In the genomic region with DNA sequence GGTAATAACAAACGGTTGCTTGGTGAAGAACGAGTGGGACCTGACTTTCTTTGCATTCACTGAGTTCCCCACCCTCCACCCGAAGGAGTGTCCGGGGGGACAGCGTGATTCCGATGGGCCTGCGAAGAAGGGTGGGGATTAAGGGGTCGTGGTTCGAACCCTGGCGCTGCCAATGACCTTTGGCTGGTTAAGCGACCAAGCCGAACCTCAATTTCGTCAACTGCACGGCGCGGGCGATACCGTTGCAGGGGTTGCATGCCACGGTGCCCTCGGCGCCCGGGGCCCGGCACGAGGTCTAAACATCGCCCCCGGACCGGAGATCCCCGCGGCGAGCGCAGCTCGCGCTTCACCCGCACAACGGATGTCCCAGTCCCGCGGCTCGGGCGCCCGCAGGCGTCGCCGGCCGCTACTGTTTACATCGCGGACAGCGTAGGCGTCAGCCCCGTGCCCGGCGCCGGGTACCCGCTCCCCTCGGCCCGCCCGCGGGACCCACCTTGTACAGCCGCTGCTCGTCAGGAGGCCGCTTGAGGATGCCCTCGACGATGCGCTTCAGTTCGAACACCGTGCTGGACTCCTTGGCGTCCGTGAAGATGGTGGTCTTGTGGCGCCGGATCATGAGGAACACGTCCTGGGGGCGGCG, we compare ENCODE assay signal across 8 cellular contexts. TPM values are rescaled to one million over a fixed set of nuclear protein-coding genes. Genes with fewer than 3 reads are reported as not detected.
A peak's percentile ranks its signal among the peaks of the same experiment; 100 is the strongest.
DNase-seq lines count a peak whose midpoint lies in the region; ATAC-seq and TF ChIP-seq lines count a peak whose summit lies in the region.

No MANE protein-coding gene starts in this region.

- peak overlapping the region; percentile 85 for H3K9ac ChIP-seq in ES-I3 (ENCODE audit: low read depth, low read length)

- H3K27me3 ChIP-seq in ascending aorta: no peaks in the 10 kb centered on the region

- peak overlapping the region; percentile 87 to 96 (median 94) for H3K27ac Mint-ChIP-seq in immature natural killer cell

- peaks cover 11 to 18% (median 15%) of the 10 kb centered on the region in 3 donors for H3K27me3 Mint-ChIP-seq in immature natural killer cell (ENCODE audit: low read depth in 3 of 3)

- H3K4me1 ChIP-seq in ES-I3 (ENCODE audit: insufficient read depth, low read length): peaks cover 19% of the 10 kb centered on the region; the same call in 1 of the 2 replicates
- H3K4me1 ChIP-seq in ascending aorta: peaks cover 9 to 17% of the 10 kb centered on the region in 2 donors

- intact Hi-C loops in ascending aorta (cut with DNase I): loop anchor here (1.0 to 10.0 kb wide), 5 partner anchors 24 to 262 kb away; a partner anchor contains a TSS

- H3K9me3 ChIP-seq in ES-I3 (ENCODE audit: control insufficient read depth, insufficient read depth, low read length) (no peaks in the 10 kb centered on the region), KOPT-K1 (ENCODE audit: insufficient read depth, low read length, poor library complexity, severe bottlenecking) (no peaks in the 10 kb centered on the region), ascending aorta (no peaks in the 10 kb centered on the region)

- peaks cover 3 to 9% (median 4%) of the 10 kb centered on the region in 3 donors for H3K36me3 Mint-ChIP-seq in immature natural killer cell

- peak overlapping the region; percentile 88 to 93 (median 92) for H3K4me3 Mint-ChIP-seq in immature natural killer cell

- H3K36me3 ChIP-seq in ES-I3 (ENCODE audit: insufficient read depth, low read length) (peaks cover 16% of the 10 kb centered on the region), KOPT-K1 (ENCODE audit: insufficient read depth, low read length) (peaks cover 40% of the 10 kb centered on the region), ascending aorta (peaks cover 20 to 21% of the 10 kb centered on the region in 2 donors)

- peaks cover 43 to 54% of the 10 kb centered on the region in 2 donors for H3K4me1 Mint-ChIP-seq in immature natural killer cell

- peak overlapping the region; percentile 91 to 100 for H3K4me3 ChIP-seq in ascending aorta

- H3K27ac ChIP-seq in KOPT-K1 (ENCODE audit: low read depth, low read length, poor library complexity, severe bottlenecking) (peak overlapping the region; percentile 100), ascending aorta (peak overlapping the region; percentile 82 to 90)

- H3K9me3 Mint-ChIP-seq in immature natural killer cell: no peaks in the 10 kb centered on the region

- TF ChIP-seq CTCF in ascending aorta (IDR thresholded peaks at IDR 0.05): no peak

- peak; percentile 14 for ATAC-seq in GM21515 (IDR thresholded peaks at IDR 0.05; ENCODE audit: unreplicated experiment)

- no peak for DNase-seq in ascending aorta (ENCODE audit: low spot score in 2 of 2)
- peak; percentile 60 to 65 (median 63) for DNase-seq in immature natural killer cell
- peak; percentile 14 to 30 for DNase-seq in stimulated activated CD4-positive, alpha-beta T cell treated with anti-CD3 and anti-CD28 coated beads, Interleukin-4, amount 100 ng/mL, for 4 hours
- no peak for DNase-seq in NCI-H187 (lab: John Stamatoyannopoulos, UW)
- DNase-seq in NCI-H1092 (lab: John Stamatoyannopoulos, UW): no peak

RNA-seq across cellular contexts. Expression of a gene that starts 0.5 kb away (rescaled TPM):
- total RNA-seq in ascending aorta: 1,184 TPM
- 100 to 1,000 TPM; 252 to 523 (median 328) TPM for polyA plus RNA-seq in immature natural killer cell

RNA-seq across cellular contexts. Expression of a gene that starts 10.7 kb away (rescaled TPM):
- 15.4 TPM for total RNA-seq in ascending aorta
- polyA plus RNA-seq in immature natural killer cell: 1 to 10 TPM in 2 of 3 donors, not detected in 1; 1.1 to 4.0 TPM

RNA-seq across cellular contexts. Expression of a gene that starts 21.6 kb away (rescaled TPM):
- not detected for total RNA-seq in ascending aorta
- polyA plus RNA-seq in immature natural killer cell: not detected

RNA-seq across cellular contexts. Expression of a gene that starts 24.2 kb away (rescaled TPM):
- total RNA-seq in ascending aorta: 359 TPM
- polyA plus RNA-seq in immature natural killer cell: 100 to 1,000 TPM in 1 of 3 donors, 10 to 100 TPM in 2; 11.5 to 113 (median 24.2) TPM

RNA-seq across cellular contexts. Expression of a gene that starts 40.4 kb away (rescaled TPM):
- not detected for total RNA-seq in ascending aorta
- 10 to 100 TPM in 1 of 3 donors, 1 to 10 TPM in 2; 3.1 to 11.0 (median 6.8) TPM for polyA plus RNA-seq in immature natural killer cell

Comparison
In these comparisons a context has a peak if more than half of its experiments do, and no peak if none do; other contexts are left out.
1. DNase-seq: peak in immature natural killer cell (3 of 3) and stimulated activated CD4-positive, alpha-beta T cell treated with anti-CD3 and anti-CD28 coated beads, Interleukin-4, amount 100 ng/mL, for 4 hours (2 of 2); none in ascending aorta (0 of 2), NCI-H187 (0 of 2) and NCI-H1092 (single experiment).